8 cellular contexts compared by ENCODE assay signal in genomic region chr17:3722716-3723115, GRCh38. TPM values are rescaled to one million over a fixed set of nuclear protein-coding genes. Genes with fewer than 3 reads are reported as not detected.
DNase-seq lines count a peak whose midpoint lies in the region; ATAC-seq, FAIRE-seq and TF ChIP-seq lines count a peak whose summit lies in the region.

No MANE protein-coding gene starts in this region.

- H3K9me3 ChIP-seq in GM12878 (replicated peaks; ENCODE audit: control insufficient read depth, insufficient read depth, low read length) (no peaks in the 10 kb centered on the region), right lobe of liver (no peaks in the 10 kb centered on the region)

- no peaks in the 10 kb centered on the region for H3K9me3 Mint-ChIP-seq in activated naive CD4-positive, alpha-beta T cell treated with anti-CD3 and anti-CD28 coated beads, Interleukin-2, amount 50 U/mL, for 24 hours
- H3K9me3 Mint-ChIP-seq in type B pancreatic cell: no peaks in the 10 kb centered on the region

- DNase-seq in activated naive CD4-positive, alpha-beta T cell treated with Interleukin-2 at 50 U/mL for 16 hours: no peak
- DNase-seq in GM12878 (ENCODE audit: low read depth, low spot score) (no peak), right lobe of liver (no peak), type B pancreatic cell (ENCODE audit: extremely low spot score, unreplicated experiment) (no peak), middle frontal gyrus (ENCODE audit: extremely low spot score, low spot score) (no peak), GF-D8 (lab: John Stamatoyannopoulos, UW) (no peak), NCI-H1048 (lab: John Stamatoyannopoulos, UW) (no peak)

- H2AFZ ChIP-seq in GM12878 (ENCODE audit: control insufficient read depth, low read depth, low read length): peak overlapping the region; percentile 28

- no peak for TF ChIP-seq CTCF in GM12878 (IDR thresholded peaks at IDR 0.05 in 2 of 3, conservative IDR thresholded peaks at IDR 0.05 in 1 of 3; ENCODE audit: control insufficient read depth in 2 of 3, extremely low read depth in 1 of 3, insufficient read depth in 1 of 3, low read depth in 3 of 3, low read length in 3 of 3)
- no peak for TF ChIP-seq CTCF in right lobe of liver (IDR thresholded peaks at IDR 0.05)
- no peak for TF ChIP-seq CTCF in type B pancreatic cell (conservative IDR thresholded peaks at IDR 0.05)

- POLR2A ChIA-PET in GM12878 (lab: Charles Lee): interaction anchor here (0.6 to 1.3 kb wide), 5 partner anchors 12 to 1432 kb away, joined by 3 to 4 read pairs (median 4); no protein-coding TSS in a partner anchor

- H4K20me1 ChIP-seq in GM12878 (ENCODE audit: control insufficient read depth, insufficient read depth): no peaks in the 10 kb centered on the region

- peak overlapping the region; percentile 93 for H3K9ac ChIP-seq in GM12878 (ENCODE audit: control insufficient read depth, insufficient read depth, low read length)

- peak overlapping the region; percentile 99 for H3K4me2 ChIP-seq in GM12878 (ENCODE audit: control insufficient read depth, insufficient read depth)

- 48% methylated on average over 6 of the region's 6 CpGs for WGBS in GM12878 (ENCODE audit: insufficient coverage, insufficient replicate concordance, low lambda C conversion rate, missing lambda C conversion rate)
- 28% methylated on average over 6 of the region's 6 CpGs for WGBS in right lobe of liver (ENCODE audit: insufficient coverage, low coverage, low lambda C conversion rate, missing lambda C conversion rate)

- H3K27ac ChIP-seq in GM12878 (ENCODE audit: control insufficient read depth, insufficient read depth): peak overlapping the region; percentile 87
- H3K27ac ChIP-seq in right lobe of liver: no peak overlapping the region

- ATAC-seq in GM12878 (no peak), right lobe of liver (no peak)

- no TSS peak for BruUV-seq in GM12878 (replicated peaks; lab: Mats Ljungman, UMichigan)

- peaks cover 17% of the 10 kb centered on the region for H3K4me1 ChIP-seq in GM12878 (ENCODE audit: control insufficient read depth, insufficient read depth, low read length)
- peaks cover 0 to 13% (median 0%) of the 10 kb centered on the region in 4 donors for H3K4me1 ChIP-seq in right lobe of liver

- peaks cover 5% of the 10 kb centered on the region for H3K36me3 Mint-ChIP-seq in activated naive CD4-positive, alpha-beta T cell treated with anti-CD3 and anti-CD28 coated beads, Interleukin-2, amount 50 U/mL, for 24 hours
- H3K36me3 Mint-ChIP-seq in type B pancreatic cell: peaks cover 4% of the 10 kb centered on the region

- no peak for FAIRE-seq in GM12878 (lab: Jason Lieb, UNC)

- H3K27me3 Mint-ChIP-seq in activated naive CD4-positive, alpha-beta T cell treated with anti-CD3 and anti-CD28 coated beads, Interleukin-2, amount 50 U/mL, for 24 hours: no peaks in the 10 kb centered on the region
- H3K27me3 Mint-ChIP-seq in type B pancreatic cell: no peaks in the 10 kb centered on the region

- no peak for TF ChIP-seq EP300 in GM12878 (IDR thresholded peaks at IDR 0.05; ENCODE audit: borderline replicate concordance in 1 of 2, control insufficient read depth in 1 of 2, low read depth in 2 of 2, low read length in 2 of 2)

- in situ Hi-C loops in GM12878 (cut with MboI): loop anchor here (25.0 kb wide), 1 partner anchor 1490 kb away; no protein-coding TSS in a partner anchor

- H3K4me3 Mint-ChIP-seq in activated naive CD4-positive, alpha-beta T cell treated with anti-CD3 and anti-CD28 coated beads, Interleukin-2, amount 50 U/mL, for 24 hours: peak overlapping the region; percentile 92
- H3K4me3 Mint-ChIP-seq in type B pancreatic cell: peak overlapping the region; percentile 99

- intact Hi-C loops in GM12878 (cut with micrococcal nuclease; ENCODE audit: unreplicated experiment) (no loop called here), right lobe of liver (cut with DNase I) (no loop called here)

- SMC1A ChIA-PET in GM12878 (lab: Charles Lee; ENCODE audit: uncharacterized antibody, unreplicated experiment): interaction anchor here (0.9 to 3.0 kb wide), 10 partner anchors 10 to 166 kb away, joined by 3 to 33 read pairs (median 4); partner anchors contain the start of genes NCBP3 and P2RX5

- H3K27me3 ChIP-seq in GM12878 (replicated peaks in 1 of 2; ENCODE audit: control insufficient read depth in 2 of 2, insufficient read depth in 2 of 2, low read length in 1 of 2) (no peaks in the 10 kb centered on the region), right lobe of liver (no peaks in the 10 kb centered on the region)

- RAD21 ChIA-PET in GM12878 (lab: Charles Lee; ENCODE audit: unreplicated experiment): interaction anchor here (1.0 to 2.5 kb wide), 6 partner anchors 10 to 105 kb away, joined by 3 to 14 read pairs (median 5); no protein-coding TSS in a partner anchor

- H3K27ac Mint-ChIP-seq in activated naive CD4-positive, alpha-beta T cell treated with anti-CD3 and anti-CD28 coated beads, Interleukin-2, amount 50 U/mL, for 24 hours: peak overlapping the region; percentile 87
- H3K27ac Mint-ChIP-seq in type B pancreatic cell: peak overlapping the region; percentile 96

- H3K4me1 Mint-ChIP-seq in activated naive CD4-positive, alpha-beta T cell treated with anti-CD3 and anti-CD28 coated beads, Interleukin-2, amount 50 U/mL, for 24 hours: peaks cover 40% of the 10 kb centered on the region
- H3K4me1 Mint-ChIP-seq in type B pancreatic cell (ENCODE audit: unreplicated experiment): peaks cover 23% of the 10 kb centered on the region

- H3K4me3 ChIP-seq in GM12878: peak overlapping the region; percentile 70
- H3K4me3 ChIP-seq in right lobe of liver: peak overlapping the region; percentile 65 to 87 (median 82)

- H3K36me3 ChIP-seq in GM12878 (ENCODE audit: control insufficient read depth in 2 of 2, insufficient read depth in 2 of 2, low read length in 1 of 2) (peaks cover 1 to 6% of the 10 kb centered on the region in 2 experiments; a peak in 2 of 4 replicates), right lobe of liver (peaks cover 0 to 9% (median 4%) of the 10 kb centered on the region in 4 donors)

- TF ChIP-seq POLR2A in GM12878 (IDR thresholded peaks at IDR 0.05; ENCODE audit: low read depth, low read length) (no peak), right lobe of liver (IDR thresholded peaks at IDR 0.05) (no peak)

- CTCF ChIA-PET in GM12878 (lab: Yijun Ruan, JAX): interaction anchor here (0.6 to 3.0 kb wide), 10 partner anchors 10 to 666 kb away, joined by 3 to 13 read pairs (median 5); no protein-coding TSS in a partner anchor

- no peak for TF ChIP-seq RAD21 in GM12878 (IDR thresholded peaks at IDR 0.05; ENCODE audit: insufficient read depth, low read depth, low read length)

- peaks cover 48% of the 10 kb centered on the region for H3K79me2 ChIP-seq in GM12878 (ENCODE audit: control insufficient read depth, insufficient read depth, low read length)

RNA-seq across cellular contexts. Expression of gene HASPIN, which starts 1.0 kb away (rescaled TPM):
- 10.4 and 13.0 TPM in 2 replicates for total RNA-seq in GM12878 (2013; cell fraction: nucleolus; rRNA removed)
- total RNA-seq in GM12878 (2014; rRNA removed) (14.9 and 16.5 TPM in 2 replicates), GM12878 (2014; rRNA removed; fragmentation: Illumina TruSeq; extraction: Trizol) (11.7 and 13.1 TPM in 2 replicates), GM12878 (2021) (16.5 and 18.0 TPM in 2 replicates), right lobe of liver (1 to 10 TPM in 1 of 6 experiments, under 1 TPM in 4, not detected in 1; 0.07 to 1.1 (median 0.27) TPM), type B pancreatic cell (ENCODE audit: low replicate concordance) (5.2 and 13.1 TPM in 2 replicates)
- polyA plus RNA-seq in GM12878 (2011; ENCODE audit: low read depth): 3.8 TPM
- polyA plus RNA-seq in GM12878 (2011; rRNA removed) (6.1 and 7.1 TPM in 2 replicates), GM12878 (2014; fragmentation: Illumina TruSeq; extraction: Trizol) (13.4 and 16.4 TPM in 2 replicates), GM12878 (2014; fragmentation: Nextera tagmentation; extraction: Ambion mirVana) (under 1 TPM; 0.80 to 0.97 TPM), GM12878 (2014; rRNA removed) (11.4 and 12.2 TPM in 2 replicates), GM12878 (2016; fragmentation: Nextera tagmentation; extraction: Ambion mirVana) (1 to 10 TPM; 8.7 TPM)
- 5.5 and 6.8 TPM in 2 replicates for polyA plus RNA-seq in GM12878 (2011; cell fraction: cytosol; rRNA removed)
- 3.7 and 5.2 TPM in 2 replicates for polyA plus RNA-seq in GM12878 (2011; cell fraction: nucleus; rRNA removed)
- 4.2 and 4.6 TPM in 2 replicates for polyA plus RNA-seq in GM12878 (2012)
- polyA minus RNA-seq in GM12878 (2011; rRNA and poly(A)+ RNA removed): 10.6 and 11.2 TPM in 2 replicates
- 6.1 and 10.3 TPM in 2 replicates for polyA minus RNA-seq in GM12878 (2011; cell fraction: cytosol; rRNA and poly(A)+ RNA removed)
- 5.2 and 10.4 TPM in 2 replicates for polyA minus RNA-seq in GM12878 (2011; cell fraction: nucleus; rRNA and poly(A)+ RNA removed)

RNA-seq across cellular contexts. Expression of gene P2RX5, which starts 26.8 kb away (rescaled TPM):
- total RNA-seq in GM12878 (2013; cell fraction: nucleolus; rRNA removed): 276 and 346 TPM in 2 replicates
- 22.5 and 25.2 TPM in 2 replicates for total RNA-seq in GM12878 (2014; rRNA removed)
- total RNA-seq in GM12878 (2014; rRNA removed; fragmentation: Illumina TruSeq; extraction: Trizol): 17.9 and 20.0 TPM in 2 replicates
- total RNA-seq in GM12878 (2021): 24.8 and 27.2 TPM in 2 replicates
- polyA plus RNA-seq in GM12878 (2011; ENCODE audit: low read depth): 28.3 TPM
- polyA plus RNA-seq in GM12878 (2011; rRNA removed): 5.1 and 10.0 TPM in 2 replicates
- polyA plus RNA-seq in GM12878 (2011; cell fraction: cytosol; rRNA removed): 18.6 TPM in 2 replicates
- polyA plus RNA-seq in GM12878 (2011; cell fraction: nucleus; rRNA removed): 28.6 and 31.4 TPM in 2 replicates
- polyA plus RNA-seq in GM12878 (2012): 23.7 and 37.9 TPM in 2 replicates
- 18.4 and 28.8 TPM in 2 replicates for polyA plus RNA-seq in GM12878 (2014; fragmentation: Illumina TruSeq; extraction: Trizol)
- 10 to 100 TPM in 1 of 2 experiments, 1 to 10 TPM in 1; 6.9 to 14.2 TPM for polyA plus RNA-seq in GM12878 (2014; fragmentation: Nextera tagmentation; extraction: Ambion mirVana)
- polyA plus RNA-seq in GM12878 (2014; rRNA removed): 18.1 and 22.5 TPM in 2 replicates
- 10 to 100 TPM; 19.1 to 23.1 TPM for polyA plus RNA-seq in GM12878 (2016; fragmentation: Nextera tagmentation; extraction: Ambion mirVana)
- 8.0 and 11.7 TPM in 2 replicates for polyA minus RNA-seq in GM12878 (2011; rRNA and poly(A)+ RNA removed)
- 5.5 and 5.7 TPM in 2 replicates for polyA minus RNA-seq in GM12878 (2011; cell fraction: cytosol; rRNA and poly(A)+ RNA removed)
- 5.7 and 10.2 TPM in 2 replicates for polyA minus RNA-seq in GM12878 (2011; cell fraction: nucleus; rRNA and poly(A)+ RNA removed)
- 1 to 10 TPM in 1 of 6 experiments, under 1 TPM in 5; 0.13 to 1.1 (median 0.40) TPM for total RNA-seq in right lobe of liver
- 0.69 and 1.3 TPM in 2 replicates for total RNA-seq in type B pancreatic cell (ENCODE audit: low replicate concordance)

RNA-seq across cellular contexts. Expression of gene EMC6, which starts 54.1 kb away (rescaled TPM):
- total RNA-seq in GM12878 (2013; cell fraction: nucleolus; rRNA removed): 5.7 and 5.8 TPM in 2 replicates
- 24.5 and 37.3 TPM in 2 replicates for total RNA-seq in GM12878 (2014; rRNA removed)
- 28.3 and 34.5 TPM in 2 replicates for total RNA-seq in GM12878 (2014; rRNA removed; fragmentation: Illumina TruSeq; extraction: Trizol)
- 63.6 and 64.2 TPM in 2 replicates for total RNA-seq in GM12878 (2021)
- polyA plus RNA-seq in GM12878 (2011; ENCODE audit: low read depth): 42.5 TPM
- 20.0 and 28.8 TPM in 2 replicates for polyA plus RNA-seq in GM12878 (2011; rRNA removed)
- 57.3 and 89.4 TPM in 2 replicates for polyA plus RNA-seq in GM12878 (2011; cell fraction: cytosol; rRNA removed)
- polyA plus RNA-seq in GM12878 (2011; cell fraction: nucleus; rRNA removed): 24.3 and 28.1 TPM in 2 replicates
- 41.1 and 48.2 TPM in 2 replicates for polyA plus RNA-seq in GM12878 (2012)
- 11.1 and 27.6 TPM in 2 replicates for polyA plus RNA-seq in GM12878 (2014; fragmentation: Illumina TruSeq; extraction: Trizol)
- 10 to 100 TPM in 1 of 2 experiments, 1 to 10 TPM in 1; 5.1 to 32.2 TPM for polyA plus RNA-seq in GM12878 (2014; fragmentation: Nextera tagmentation; extraction: Ambion mirVana)
- polyA plus RNA-seq in GM12878 (2014; rRNA removed): 162 and 165 TPM in 2 replicates
- 100 to 1,000 TPM; 170 to 172 TPM for polyA plus RNA-seq in GM12878 (2016; fragmentation: Nextera tagmentation; extraction: Ambion mirVana)
- 2.9 and 8.0 TPM in 2 replicates for polyA minus RNA-seq in GM12878 (2011; rRNA and poly(A)+ RNA removed)
- polyA minus RNA-seq in GM12878 (2011; cell fraction: cytosol; rRNA and poly(A)+ RNA removed): 9.9 and 16.2 TPM in 2 replicates
- polyA minus RNA-seq in GM12878 (2011; cell fraction: nucleus; rRNA and poly(A)+ RNA removed): 8.7 and 14.6 TPM in 2 replicates
- total RNA-seq in right lobe of liver: 10 to 100 TPM; 19.7 to 27.7 (median 24.4) TPM
- total RNA-seq in type B pancreatic cell (ENCODE audit: low replicate concordance): 38.6 and 46.6 TPM in 2 replicates

RNA-seq across cellular contexts. Expression of gene TAX1BP3, which starts 54.3 kb away (rescaled TPM):
- 6.5 and 8.0 TPM in 2 replicates for total RNA-seq in GM12878 (2013; cell fraction: nucleolus; rRNA removed)
- total RNA-seq in GM12878 (2014; rRNA removed) (28.2 and 29.8 TPM in 2 replicates), GM12878 (2014; rRNA removed; fragmentation: Illumina TruSeq; extraction: Trizol) (9.2 and 10.6 TPM in 2 replicates), GM12878 (2021) (23.4 and 24.6 TPM in 2 replicates), right lobe of liver (10 to 100 TPM in 4 of 6 experiments, 1 to 10 TPM in 2; 8.1 to 60.9 (median 34.7) TPM), type B pancreatic cell (ENCODE audit: low replicate concordance) (91.2 and 138 TPM in 2 replicates)
- polyA plus RNA-seq in GM12878 (2011; ENCODE audit: low read depth): 3.6 TPM
- polyA plus RNA-seq in GM12878 (2011; rRNA removed) (3.6 and 5.0 TPM in 2 replicates), GM12878 (2014; fragmentation: Illumina TruSeq; extraction: Trizol) (4.4 and 8.3 TPM in 2 replicates), GM12878 (2014; fragmentation: Nextera tagmentation; extraction: Ambion mirVana) (1 to 10 TPM in 1 of 2 experiments, under 1 TPM in 1; 1.00 to 4.7 TPM), GM12878 (2014; rRNA removed) (17.2 and 20.2 TPM in 2 replicates), GM12878 (2016; fragmentation: Nextera tagmentation; extraction: Ambion mirVana) (10 to 100 TPM; 38.1 to 40.4 TPM)
- polyA plus RNA-seq in GM12878 (2011; cell fraction: cytosol; rRNA removed): 9.1 and 11.2 TPM in 2 replicates
- polyA plus RNA-seq in GM12878 (2011; cell fraction: nucleus; rRNA removed): 7.3 and 8.5 TPM in 2 replicates
- 12.3 and 12.9 TPM in 2 replicates for polyA plus RNA-seq in GM12878 (2012)
- 3.1 and 5.0 TPM in 2 replicates for polyA minus RNA-seq in GM12878 (2011; rRNA and poly(A)+ RNA removed)
- 3.6 and 7.6 TPM in 2 replicates for polyA minus RNA-seq in GM12878 (2011; cell fraction: cytosol; rRNA and poly(A)+ RNA removed)
- polyA minus RNA-seq in GM12878 (2011; cell fraction: nucleus; rRNA and poly(A)+ RNA removed): 1.2 and 3.3 TPM in 2 replicates
